ENCODE assay signal across 8 cellular contexts in the genomic region with DNA sequence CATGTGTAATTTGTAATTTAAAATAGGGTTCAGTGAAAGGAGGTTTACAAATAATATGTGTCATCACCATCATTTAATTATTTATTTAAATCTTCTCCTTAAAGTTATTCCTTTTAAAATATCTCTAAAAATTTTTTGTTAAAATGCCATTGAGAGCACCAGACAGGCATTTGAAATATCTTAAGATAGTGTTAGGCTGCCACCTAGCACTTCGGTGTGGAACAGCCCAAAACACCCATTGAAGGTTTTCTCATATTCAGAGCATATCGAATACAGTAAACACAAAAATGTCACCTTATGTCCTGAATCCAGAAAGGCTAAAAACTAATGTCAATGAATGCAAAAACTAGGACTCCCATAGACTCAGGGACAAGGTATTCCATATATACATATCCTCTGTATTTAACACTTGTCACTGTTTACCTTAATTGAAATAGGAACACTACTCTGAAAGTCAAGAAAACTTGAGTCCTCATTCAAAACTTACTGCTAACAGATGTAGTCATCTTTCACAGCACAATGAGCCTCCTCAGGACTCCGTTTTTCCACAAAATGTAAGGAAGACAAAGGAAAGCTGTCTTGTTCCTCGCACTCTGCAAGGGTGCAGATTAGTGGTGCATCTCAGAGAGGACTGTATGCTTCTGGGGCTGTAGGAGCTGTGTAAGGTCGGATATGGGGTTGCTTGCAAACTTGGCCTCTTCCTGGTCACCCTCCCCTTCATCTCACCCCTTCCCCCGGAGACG.
A peak's percentile ranks its signal among the peaks of the same experiment; 100 is the strongest.
DNase-seq lines count a peak whose midpoint lies in the region; ATAC-seq and TF ChIP-seq lines count a peak whose summit lies in the region.

No MANE protein-coding gene starts in this region.

- H3K27me3 Mint-ChIP-seq in stimulated activated naive CD8-positive, alpha-beta T cell treated with anti-CD3 and anti-CD28 coated beads, Interleukin-15, amount 100 ng/mL, for 72 hours = no peaks in the 10 kb centered on the region

- H3K9me3 Mint-ChIP-seq in stimulated activated naive CD8-positive, alpha-beta T cell treated with anti-CD3 and anti-CD28 coated beads, Interleukin-15, amount 100 ng/mL, for 72 hours = no peaks in the 10 kb centered on the region

- no peak for DNase-seq in stimulated activated naive CD8-positive, alpha-beta T cell treated with anti-CD3 and anti-CD28 coated beads, Interleukin-15, amount 100 ng/mL, for 72 hours
- DNase-seq in stimulated activated naive CD8-positive, alpha-beta T cell treated with anti-CD3 and anti-CD28 coated beads, Interleukin-15, Interleukin-2, amounts not matched to agents 100 U/mL and 50 U/mL, for 24 hours = no peak
- DNase-seq in NCI-H82 (lab: John Stamatoyannopoulos, UW) = peak; percentile 63
- DNase-seq in dermis blood vessel endothelial cell = peak; percentile 47
- DNase-seq in mucosa of descending colon = peak in 1 of 3 donors; percentile 26
- no peak for DNase-seq in OCI-M2 (lab: John Stamatoyannopoulos, UW; ENCODE audit: unreplicated experiment)

- no peaks in the 10 kb centered on the region for H3K9me3 ChIP-seq in mucosa of descending colon

- no peak overlapping the region for H3K4me3 Mint-ChIP-seq in stimulated activated naive CD8-positive, alpha-beta T cell treated with anti-CD3 and anti-CD28 coated beads, Interleukin-15, amount 100 ng/mL, for 72 hours

- no peaks in the 10 kb centered on the region for H3K4me1 Mint-ChIP-seq in stimulated activated naive CD8-positive, alpha-beta T cell treated with anti-CD3 and anti-CD28 coated beads, Interleukin-15, amount 100 ng/mL, for 72 hours

- H3K27ac Mint-ChIP-seq in stimulated activated naive CD8-positive, alpha-beta T cell treated with anti-CD3 and anti-CD28 coated beads, Interleukin-15, amount 100 ng/mL, for 72 hours = no peak overlapping the region

- H3K36me3 ChIP-seq in mucosa of descending colon (ENCODE audit: low read depth) = no peaks in the 10 kb centered on the region

- intact Hi-C loops in mucosa of descending colon (cut with DNase I, micrococcal nuclease) = loop anchor here in 1 of 2 donors (10.0 kb wide), 1 partner anchor 1284 kb away; no protein-coding TSS in a partner anchor

- no peaks in the 10 kb centered on the region for H3K4me1 ChIP-seq in mucosa of descending colon (ENCODE audit: low read depth)

- no peak for TF ChIP-seq CTCF in mucosa of descending colon (IDR thresholded peaks at IDR 0.05)

- no peak overlapping the region for H3K4me3 ChIP-seq in mucosa of descending colon

- ATAC-seq in stimulated activated naive CD8-positive, alpha-beta T cell treated with anti-CD3 and anti-CD28 coated beads, Interleukin-15, amount 100 ng/mL, for 72 hours = peak; percentile 49
- ATAC-seq in stimulated activated naive CD8-positive, alpha-beta T cell treated with anti-CD3 and anti-CD28 coated beads, Interleukin-15, Interleukin-2, amounts not matched to agents 100 U/mL and 50 U/mL, for 24 hours = no peak
- ATAC-seq in HG03135 (IDR thresholded peaks at IDR 0.05; ENCODE audit: unreplicated experiment) (peak; percentile 71), mucosa of descending colon (peak; percentile 56), HG03571 (IDR thresholded peaks at IDR 0.05; ENCODE audit: unreplicated experiment) (no peak)

Comparison
In these comparisons a context has a peak if more than half of its experiments do, and no peak if none do; other contexts are left out.
1. ATAC-seq: peak in stimulated activated naive CD8-positive, alpha-beta T cell treated with anti-CD3 and anti-CD28 coated beads, Interleukin-15, amount 100 ng/mL, for 72 hours (single experiment), HG03135 (single experiment) and mucosa of descending colon (single experiment); none in stimulated activated naive CD8-positive, alpha-beta T cell treated with anti-CD3 and anti-CD28 coated beads, Interleukin-15, Interleukin-2, amounts not matched to agents 100 U/mL and 50 U/mL, for 24 hours (single experiment) and HG03571 (single experiment).
2. DNase-seq: peak in NCI-H82 (single experiment) and dermis blood vessel endothelial cell (single experiment); none in stimulated activated naive CD8-positive, alpha-beta T cell treated with anti-CD3 and anti-CD28 coated beads, Interleukin-15, amount 100 ng/mL, for 72 hours (0 of 2), stimulated activated naive CD8-positive, alpha-beta T cell treated with anti-CD3 and anti-CD28 coated beads, Interleukin-15, Interleukin-2, amounts not matched to agents 100 U/mL and 50 U/mL, for 24 hours (single experiment) and OCI-M2 (single experiment).